ENCODE assay signal across 16 cellular contexts in the genomic region with DNA sequence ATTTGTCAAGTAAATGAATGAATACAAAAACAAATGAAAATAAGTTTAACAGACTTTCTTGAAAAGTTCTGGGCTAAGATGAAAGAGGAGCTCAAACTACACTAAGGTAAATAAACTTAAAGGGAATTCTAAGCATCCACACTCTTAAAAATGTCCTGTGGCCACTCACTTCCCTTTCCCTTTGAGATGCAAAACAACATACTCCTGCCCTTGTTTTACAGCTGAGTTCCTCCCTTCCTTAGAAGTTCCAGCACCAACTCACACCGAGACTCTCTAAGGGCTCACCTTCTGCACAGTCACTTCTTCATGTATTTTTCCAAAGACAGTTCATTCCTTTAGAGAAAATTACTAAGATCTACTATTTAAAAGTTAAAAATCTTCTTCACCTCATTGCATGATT.
DNase-seq lines count a peak whose midpoint lies in the region; ATAC-seq, FAIRE-seq and TF ChIP-seq lines count a peak whose summit lies in the region.
"Had no signal": no experiment of that assay in that cellular context is flagged by ENCODE, and none has a peak within 500 bp of the region (broad histone marks: within the 10 kb centered on the region; RNA-seq: fewer than 3 reads in every experiment).

No MANE protein-coding gene starts in this region.

- no peak overlapping the region for H3T11ph ChIP-seq in H9 (ENCODE audit: low read length)

- H3K4me1 ChIP-seq in H9 (ENCODE audit: insufficient read depth, low read length) (peaks cover 6% of the 10 kb centered on the region; the same call in 1 of the 2 replicates), GM12878 (ENCODE audit: control insufficient read depth, insufficient read depth, low read length) (no peaks in the 10 kb centered on the region), iPS DF 6.9 (ENCODE audit: control insufficient read depth, insufficient read depth, low read length) (0 out of 2 replicates have a peak, but pooled peaks cover 3% of the 10 kb centered on the region), mesendoderm (ENCODE audit: control insufficient read depth, low read depth, low read length) (no peaks in the 10 kb centered on the region)

- no peaks in the 10 kb centered on the region for H3K36me3 ChIP-seq in GM12878 (ENCODE audit: control insufficient read depth in 2 of 2, insufficient read depth in 2 of 2, low read length in 1 of 2)
- no peaks in the 10 kb centered on the region for H3K36me3 ChIP-seq in iPS DF 6.9 (ENCODE audit: control insufficient read depth, insufficient read depth, low read length)
- no peaks in the 10 kb centered on the region for H3K36me3 ChIP-seq in mesendoderm (ENCODE audit: control insufficient read depth, insufficient read depth, low read length)

- intact Hi-C loops in GM12878 (cut with micrococcal nuclease; ENCODE audit: unreplicated experiment): loop anchor here (2.0 kb wide), 1 partner anchor 81 kb away; no protein-coding TSS in a partner anchor
- intact Hi-C loops in CD4-positive, alpha-beta T cell (cut with DNase I, micrococcal nuclease): no loop called here

- no peak overlapping the region for H4K91ac ChIP-seq in H9 (ENCODE audit: insufficient read length, low read depth, low read length)

- H3K27me3 Mint-ChIP-seq in H9 (ENCODE audit: low read depth): no peaks in the 10 kb centered on the region
- peaks cover 8% of the 10 kb centered on the region for H3K27me3 Mint-ChIP-seq in stimulated activated memory B cell treated with anti-CD40 and anti-IgM and Interleukin-4, amounts not matched to agents 10 μg/mL and 1 μg/mL and 100 μg/mL, for 72 hours
- no peaks in the 10 kb centered on the region for H3K27me3 Mint-ChIP-seq in CD4-positive, alpha-beta T cell
- H3K27me3 Mint-ChIP-seq: B cell, IgD-negative memory B cell had no signal

- TF ChIP-seq CTCF in H9 (conservative IDR thresholded peaks at IDR 0.05) (no peak), GM12878 (IDR thresholded peaks at IDR 0.05 in 2 of 3, conservative IDR thresholded peaks at IDR 0.05 in 1 of 3; ENCODE audit: control insufficient read depth in 2 of 3, extremely low read depth in 1 of 3, insufficient read depth in 1 of 3, low read depth in 3 of 3, low read length in 3 of 3) (no peak)
- TF ChIP-seq CTCF in CD4-positive, alpha-beta T cell (IDR thresholded peaks at IDR 0.05): no peak

- DNase-seq in H9 (peak; percentile 34), GM12878 (ENCODE audit: low read depth, low spot score) (no peak), iPS DF 6.9 (ENCODE audit: low read depth, low spot score) (peak; percentile 37), mesendoderm (peak; percentile 60), NCI-H1417 treated with DMSO at 0.1 percent for 48 hours (lab: John Stamatoyannopoulos, UW) (no peak)
- DNase-seq in CD4-positive, alpha-beta T cell: no peak
- DNase-seq: C1 segment of cervical spinal cord; CD4-positive, alpha-beta memory T cell; DMS153; DND-41; GF-D8 had no signal

- H3K23ac ChIP-seq in H9 (ENCODE audit: insufficient read length, low read depth, low read length): no peak overlapping the region
- no peak overlapping the region for H3K23ac ChIP-seq in mesendoderm (ENCODE audit: low read length)

- H3K23me2 ChIP-seq in H9 (ENCODE audit: insufficient read length, low read depth, low read length, poor library complexity, severe bottlenecking): no peaks in the 10 kb centered on the region

- H3K79me1 ChIP-seq in H9 (ENCODE audit: insufficient read depth, low read depth, low read length, poor library complexity, severe bottlenecking) (no peaks in the 10 kb centered on the region), mesendoderm (ENCODE audit: low read length) (no peaks in the 10 kb centered on the region)

- no peak for FAIRE-seq in GM12878 (lab: Jason Lieb, UNC)
- FAIRE-seq: A204.1, H54 had no signal

- H3K4me3 ChIP-seq in GM12878 (no peak overlapping the region), iPS DF 6.9 (ENCODE audit: low read length) (no peak overlapping the region), mesendoderm (ENCODE audit: low read length) (no peak overlapping the region)

- peak; percentile 25 for ATAC-seq in GM12878
- no peak for ATAC-seq in stimulated activated memory B cell treated with anti-CD40 and anti-IgM and Interleukin-4, amounts not matched to agents 10 μg/mL and 1 μg/mL and 100 μg/mL, for 72 hours
- no peak for ATAC-seq in CD4-positive, alpha-beta T cell (ENCODE audit: poor library complexity)

- peaks cover 2 to 6% (median 4%) of the 10 kb centered on the region in 3 experiments; a peak in 6 of 7 replicates for H3K36me3 Mint-ChIP-seq in H9 (ENCODE audit: insufficient read depth in 1 of 3, low read depth in 3 of 3)
- no peaks in the 10 kb centered on the region for H3K36me3 Mint-ChIP-seq in stimulated activated memory B cell treated with anti-CD40 and anti-IgM and Interleukin-4, amounts not matched to agents 10 μg/mL and 1 μg/mL and 100 μg/mL, for 72 hours
- no peaks in the 10 kb centered on the region for H3K36me3 Mint-ChIP-seq in CD4-positive, alpha-beta T cell (ENCODE audit: low read depth)
- H3K36me3 Mint-ChIP-seq: CD4-positive, alpha-beta memory T cell; IgD-negative memory B cell had no signal

- H3K27ac Mint-ChIP-seq in H9: no peak overlapping the region; a peak in 1 of 7 replicates
- H3K27ac Mint-ChIP-seq in stimulated activated memory B cell treated with anti-CD40 and anti-IgM and Interleukin-4, amounts not matched to agents 10 μg/mL and 1 μg/mL and 100 μg/mL, for 72 hours: no peak overlapping the region
- H3K27ac Mint-ChIP-seq in CD4-positive, alpha-beta T cell: no peak overlapping the region
- H3K27ac Mint-ChIP-seq: B cell; CD4-positive, alpha-beta memory T cell; IgD-negative memory B cell had no signal

- TF ChIP-seq EP300 in GM12878 (IDR thresholded peaks at IDR 0.05; ENCODE audit: borderline replicate concordance in 1 of 2, control insufficient read depth in 1 of 2, low read depth in 2 of 2, low read length in 2 of 2): no peak

- peaks cover 8% of the 10 kb centered on the region for H3K9me3 ChIP-seq in H9 (ENCODE audit: control insufficient read depth, low read depth, low read length)
- no peaks in the 10 kb centered on the region for H3K9me3 ChIP-seq in GM12878 (replicated peaks; ENCODE audit: control insufficient read depth, insufficient read depth, low read length)
- H3K9me3 ChIP-seq in iPS DF 6.9 (ENCODE audit: control insufficient read depth, insufficient read depth, low read length): no peaks in the 10 kb centered on the region
- H3K9me3 ChIP-seq in CD4-positive, alpha-beta T cell (ENCODE audit: control insufficient read depth, low read length): no peaks in the 10 kb centered on the region

- POLR2A ChIA-PET in GM12878 (lab: Charles Lee): interaction anchor here (0.6 to 2.8 kb wide), 8 partner anchors 11 to 398 kb away, joined by 3 to 31 read pairs (median 4); no protein-coding TSS in a partner anchor
- POLR2A ChIA-PET in CD4-positive, alpha-beta T cell (lab: Charles Lee): no interaction called here

- no peak overlapping the region for H3K4me3 Mint-ChIP-seq in H9
- no peak overlapping the region for H3K4me3 Mint-ChIP-seq in stimulated activated memory B cell treated with anti-CD40 and anti-IgM and Interleukin-4, amounts not matched to agents 10 μg/mL and 1 μg/mL and 100 μg/mL, for 72 hours
- no peak overlapping the region for H3K4me3 Mint-ChIP-seq in CD4-positive, alpha-beta T cell
- H3K4me3 Mint-ChIP-seq: B cell; CD4-positive, alpha-beta memory T cell; IgD-negative memory B cell had no signal

- H2BK120ac ChIP-seq in H9 (ENCODE audit: low read depth, low read length, poor library complexity, severe bottlenecking) (no peak overlapping the region), mesendoderm (ENCODE audit: low read depth, low read length) (no peak overlapping the region)

- no peak overlapping the region for H3K9ac ChIP-seq in H9 (ENCODE audit: extremely low read depth, insufficient read length, low read length)
- no peak overlapping the region for H3K9ac ChIP-seq in GM12878 (ENCODE audit: control insufficient read depth, insufficient read depth, low read length)
- no peak overlapping the region for H3K9ac ChIP-seq in mesendoderm (ENCODE audit: low read length)

- H2BK5ac ChIP-seq in H9 (ENCODE audit: insufficient read length, low read length) (no peak overlapping the region), mesendoderm (ENCODE audit: low read length) (no peak overlapping the region)

- H3K27ac ChIP-seq in H9 (ENCODE audit: insufficient read length, low read depth, low read length): no peak overlapping the region
- H3K27ac ChIP-seq in GM12878 (ENCODE audit: control insufficient read depth, insufficient read depth): no peak overlapping the region
- no peak overlapping the region for H3K27ac ChIP-seq in iPS DF 6.9 (ENCODE audit: low read length)
- no peak overlapping the region for H3K27ac ChIP-seq in mesendoderm (ENCODE audit: low read depth, low read length)
- H3K27ac ChIP-seq in CD4-positive, alpha-beta T cell (ENCODE audit: low read depth, low read length): no peak overlapping the region

- H3K27me3 ChIP-seq in H9 (ENCODE audit: insufficient read depth, low read length): no peaks in the 10 kb centered on the region
- no peaks in the 10 kb centered on the region for H3K27me3 ChIP-seq in GM12878 (replicated peaks in 1 of 2; ENCODE audit: control insufficient read depth in 2 of 2, insufficient read depth in 2 of 2, low read length in 1 of 2)
- H3K27me3 ChIP-seq in iPS DF 6.9 (ENCODE audit: control insufficient read depth, insufficient read depth, low read length): no peaks in the 10 kb centered on the region
- no peaks in the 10 kb centered on the region for H3K27me3 ChIP-seq in mesendoderm (ENCODE audit: insufficient read depth, low read length, poor library complexity)
- no peaks in the 10 kb centered on the region for H3K27me3 ChIP-seq in CD4-positive, alpha-beta T cell (ENCODE audit: control insufficient read depth, insufficient read depth, low read length)

- H3K4me1 Mint-ChIP-seq in H9: peaks cover 16 to 20% of the 10 kb centered on the region in 2 experiments
- no peaks in the 10 kb centered on the region for H3K4me1 Mint-ChIP-seq in stimulated activated memory B cell treated with anti-CD40 and anti-IgM and Interleukin-4, amounts not matched to agents 10 μg/mL and 1 μg/mL and 100 μg/mL, for 72 hours
- no peaks in the 10 kb centered on the region for H3K4me1 Mint-ChIP-seq in CD4-positive, alpha-beta T cell (ENCODE audit: low read depth)
- H3K4me1 Mint-ChIP-seq: CD4-positive, alpha-beta memory T cell; IgD-negative memory B cell had no signal

- no peak overlapping the region for H4K5ac ChIP-seq in H9 (ENCODE audit: insufficient read length, low read depth, low read length)
- H4K5ac ChIP-seq in mesendoderm (ENCODE audit: low read length): no peak overlapping the region

- WGBS in H9 (ENCODE audit: extremely low coverage, insufficient read length, low lambda C conversion rate): no CpG with 5 or more reads among the region's 1 CpG
- 0% methylated on average over 1 of the region's 1 CpG for WGBS in GM12878 (ENCODE audit: insufficient coverage, insufficient replicate concordance, low lambda C conversion rate, missing lambda C conversion rate)
- no CpG with 5 or more reads among the region's 1 CpG for WGBS in iPS DF 6.9 (ENCODE audit: insufficient coverage, insufficient read length)
- no CpG with 5 or more reads among the region's 1 CpG for WGBS in mesendoderm (ENCODE audit: extremely low coverage, insufficient coverage, low lambda C conversion rate)

- no peak overlapping the region for H3K4ac ChIP-seq in H9 (ENCODE audit: low read depth, low read length)
- H3K4ac ChIP-seq in mesendoderm (ENCODE audit: low read depth, low read length): no peak overlapping the region

- no peak overlapping the region for H4K8ac ChIP-seq in H9 (replicated peaks; ENCODE audit: insufficient read length, low read depth, low read length)
- H4K8ac ChIP-seq in mesendoderm (ENCODE audit: low read depth, low read length): no peak overlapping the region

- H2BK15ac ChIP-seq in H9 (ENCODE audit: low read depth, low read length) (no peak overlapping the region), mesendoderm (replicated peaks; ENCODE audit: low read depth) (no peak overlapping the region)

- H3K4me2 ChIP-seq in H9 (ENCODE audit: insufficient read depth, insufficient read length, low read length) (no peak overlapping the region), GM12878 (ENCODE audit: control insufficient read depth, insufficient read depth) (no peak overlapping the region), mesendoderm (ENCODE audit: low read length) (no peak overlapping the region)

- no peak overlapping the region for H2AK5ac ChIP-seq in H9 (ENCODE audit: insufficient read length, low read length)
- H2AK5ac ChIP-seq in mesendoderm (ENCODE audit: low read length): no peak overlapping the region

- no peak overlapping the region for H2AFZ ChIP-seq in H9 (ENCODE audit: low read length)
- H2AFZ ChIP-seq in GM12878 (ENCODE audit: control insufficient read depth, low read depth, low read length): no peak overlapping the region

- H3K18ac ChIP-seq in H9 (ENCODE audit: insufficient read length, low read depth, low read length) (no peak overlapping the region), mesendoderm (ENCODE audit: low read length) (no peak overlapping the region)

- no peaks in the 10 kb centered on the region for H3K79me2 ChIP-seq in H9 (ENCODE audit: insufficient read depth, low read length)
- no peaks in the 10 kb centered on the region for H3K79me2 ChIP-seq in GM12878 (ENCODE audit: control insufficient read depth, insufficient read depth, low read length)
- no peaks in the 10 kb centered on the region for H3K79me2 ChIP-seq in mesendoderm (ENCODE audit: control insufficient read depth, insufficient read depth, low read length)

- SMC1A ChIA-PET in GM12878 (lab: Charles Lee; ENCODE audit: uncharacterized antibody, unreplicated experiment): interaction anchor here (0.9 to 25.3 kb wide), 23 partner anchors 9 to 209 kb away, joined by 3 to 602 read pairs (median 3); no protein-coding TSS in a partner anchor

- TF ChIP-seq RAD21 in GM12878 (IDR thresholded peaks at IDR 0.05; ENCODE audit: insufficient read depth, low read depth, low read length): no peak

- in situ Hi-C loops in GM12878 (cut with MboI): no loop called here

- H4K20me1 ChIP-seq in H9 (ENCODE audit: control insufficient read depth, insufficient read depth, insufficient read length) (no peaks in the 10 kb centered on the region), GM12878 (ENCODE audit: control insufficient read depth, insufficient read depth) (no peaks in the 10 kb centered on the region)

- TF ChIP-seq POLR2A in GM12878 (IDR thresholded peaks at IDR 0.05; ENCODE audit: low read depth, low read length): no peak

- BruUV-seq in GM12878 (replicated peaks; lab: Mats Ljungman, UMichigan): no TSS peak

- H3K14ac ChIP-seq in H9 (ENCODE audit: insufficient read depth, low read length): no peak overlapping the region

- no peak overlapping the region for H2BK12ac ChIP-seq in H9 (ENCODE audit: insufficient read length, low read depth, low read length)

- no peak overlapping the region for H2BK20ac ChIP-seq in H9 (ENCODE audit: low read depth, low read length, poor library complexity, severe bottlenecking)

- peaks cover 8% of the 10 kb centered on the region in 2 experiments for H3K9me3 Mint-ChIP-seq in H9
- no peaks in the 10 kb centered on the region for H3K9me3 Mint-ChIP-seq in stimulated activated memory B cell treated with anti-CD40 and anti-IgM and Interleukin-4, amounts not matched to agents 10 μg/mL and 1 μg/mL and 100 μg/mL, for 72 hours
- no peaks in the 10 kb centered on the region for H3K9me3 Mint-ChIP-seq in CD4-positive, alpha-beta T cell
- H3K9me3 Mint-ChIP-seq: CD4-positive, alpha-beta memory T cell had no signal

- no peak overlapping the region for H3K56ac ChIP-seq in H9 (ENCODE audit: insufficient read length, low read depth, low read length)
- no peak overlapping the region for H3K56ac ChIP-seq in mesendoderm (ENCODE audit: low read length)

- RAD21 ChIA-PET in GM12878 (lab: Charles Lee; ENCODE audit: unreplicated experiment): interaction anchor here (1.0 to 18.0 kb wide), 18 partner anchors 10 to 406 kb away, joined by 3 to 344 read pairs (median 7); a partner anchor contains a TSS

- CTCF ChIA-PET in GM12878 (lab: Yijun Ruan, JAX): interaction anchor here (0.9 to 6.5 kb wide), 6 partner anchors 9 to 213 kb away, joined by 3 to 44 read pairs (median 4); no protein-coding TSS in a partner anchor
- CTCF ChIA-PET in CD4-positive, alpha-beta T cell (lab: Charles Lee): interaction anchor here (1.7 kb wide), 1 partner anchor 31 kb away, joined by 3 read pairs; no protein-coding TSS in a partner anchor

Comparison
In these comparisons a context has a peak if more than half of its experiments do, and no peak if none do; other contexts are left out.
1. DNase-seq: peak in H9 (single experiment), iPS DF 6.9 (single experiment) and mesendoderm (single experiment); none in GM12878 (single experiment), NCI-H1417 treated with DMSO at 0.1 percent for 48 hours (single experiment) and CD4-positive, alpha-beta T cell (0 of 10).